In genomic region chr4:47486306-47486705, GRCh38 we compare ENCODE assay signal across 9 cellular contexts. TPM values are rescaled to one million over a fixed set of nuclear protein-coding genes. Genes with fewer than 3 reads are reported as not detected.
DNase-seq lines count a peak whose midpoint lies in the region; ATAC-seq and TF ChIP-seq lines count a peak whose summit lies in the region.
"Had no signal": no experiment of that assay in that cellular context is flagged by ENCODE, and none has a peak within 500 bp of the region (broad histone marks: within the 10 kb centered on the region; RNA-seq: fewer than 3 reads in every experiment).

No MANE protein-coding gene starts in this region.

- ATAC-seq in WTC11 (no peak), gastroesophageal sphincter (no peak), HG03520 (IDR thresholded peaks at IDR 0.05; ENCODE audit: unreplicated experiment) (no peak), GM18873 (IDR thresholded peaks at IDR 0.05; ENCODE audit: low FRiP score, unreplicated experiment) (no peak), GM21576 (IDR thresholded peaks at IDR 0.05; ENCODE audit: unreplicated experiment) (no peak)

- no peak overlapping the region for H3K27ac Mint-ChIP-seq in WTC11

- H3K27me3 ChIP-seq in GM06990 (replicated peaks; ENCODE audit: control insufficient read depth, insufficient read depth, low read length) (no peaks in the 10 kb centered on the region), gastroesophageal sphincter (no peaks in the 10 kb centered on the region)

- POLR2A ChIA-PET in WTC11 (lab: Charles Lee): interaction anchor here (2.6 kb wide), 1 partner anchor 23 kb away, joined by 10 read pairs; the partner anchor contains the start of gene COMMD8

- WGBS in gastroesophageal sphincter (ENCODE audit: low coverage in 1 of 2), 2 donors: 4 to 10% methylated on average over 6 of the region's 6 CpGs

- no peak for TF ChIP-seq EP300 in gastroesophageal sphincter (IDR thresholded peaks at IDR 0.05)

- peaks cover 17% of the 10 kb centered on the region for H3K4me1 Mint-ChIP-seq in WTC11

- TF ChIP-seq CTCF in GM06990 (IDR thresholded peaks at IDR 0.05; ENCODE audit: insufficient read depth, low read length, poor library complexity, severe bottlenecking) (no peak), WTC11 (IDR thresholded peaks at IDR 0.05) (no peak), gastroesophageal sphincter (IDR thresholded peaks at IDR 0.05) (no peak)

- peak overlapping the region; percentile 97 for H3K4me3 Mint-ChIP-seq in WTC11

- no peaks in the 10 kb centered on the region for H3K36me3 Mint-ChIP-seq in WTC11

- no peak for TF ChIP-seq POLR2A in gastroesophageal sphincter (IDR thresholded peaks at IDR 0.05)

- CTCF ChIA-PET in WTC11 (lab: Charles Lee): no interaction called here

- DNase-seq in GM06990 (ENCODE audit: extremely low read depth, insufficient read length) (no peak), WTC11 (ENCODE audit: low spot score) (no peak), skeletal muscle cell (ENCODE audit: low read depth) (no peak), DMS79 treated with DMSO at 0.1 percent for 48 hours (lab: John Stamatoyannopoulos, UW) (no peak)
- DNase-seq: activated CD8-positive, alpha-beta memory T cell treated with anti-CD3 and anti-CD28 coated beads, Interleukin-2, amount 50 U/mL, for 4 hours had no signal

- peaks cover 7% of the 10 kb centered on the region for H3K9me3 Mint-ChIP-seq in WTC11

- peaks cover 0 to 43% (median 4%) of the 10 kb centered on the region in 3 donors for H3K4me1 ChIP-seq in gastroesophageal sphincter

- peak overlapping the region; percentile 73 to 91 (median 90) for H3K27ac ChIP-seq in gastroesophageal sphincter

- H3K9me3 ChIP-seq in gastroesophageal sphincter: no peaks in the 10 kb centered on the region

- H3K4me3 ChIP-seq in GM06990 (replicated peaks; ENCODE audit: low read depth, low read length) (peak overlapping the region; percentile 73), gastroesophageal sphincter (peak overlapping the region; percentile 46 to 68), skeletal muscle cell (ENCODE audit: low read depth, low read length) (peak overlapping the region; percentile 64)

- no peaks in the 10 kb centered on the region for H3K36me3 ChIP-seq in GM06990 (ENCODE audit: control insufficient read depth, insufficient read depth, low read length)
- H3K36me3 ChIP-seq in gastroesophageal sphincter: no peaks in the 10 kb centered on the region

- peaks cover 12% of the 10 kb centered on the region for H3K27me3 Mint-ChIP-seq in WTC11 (ENCODE audit: low read depth)

TF ChIP-seq in WTC11, 78 proteins besides CTCF, POLR2A, EP300 and RAD21:
- TF ChIP-seq, protein P1, sequence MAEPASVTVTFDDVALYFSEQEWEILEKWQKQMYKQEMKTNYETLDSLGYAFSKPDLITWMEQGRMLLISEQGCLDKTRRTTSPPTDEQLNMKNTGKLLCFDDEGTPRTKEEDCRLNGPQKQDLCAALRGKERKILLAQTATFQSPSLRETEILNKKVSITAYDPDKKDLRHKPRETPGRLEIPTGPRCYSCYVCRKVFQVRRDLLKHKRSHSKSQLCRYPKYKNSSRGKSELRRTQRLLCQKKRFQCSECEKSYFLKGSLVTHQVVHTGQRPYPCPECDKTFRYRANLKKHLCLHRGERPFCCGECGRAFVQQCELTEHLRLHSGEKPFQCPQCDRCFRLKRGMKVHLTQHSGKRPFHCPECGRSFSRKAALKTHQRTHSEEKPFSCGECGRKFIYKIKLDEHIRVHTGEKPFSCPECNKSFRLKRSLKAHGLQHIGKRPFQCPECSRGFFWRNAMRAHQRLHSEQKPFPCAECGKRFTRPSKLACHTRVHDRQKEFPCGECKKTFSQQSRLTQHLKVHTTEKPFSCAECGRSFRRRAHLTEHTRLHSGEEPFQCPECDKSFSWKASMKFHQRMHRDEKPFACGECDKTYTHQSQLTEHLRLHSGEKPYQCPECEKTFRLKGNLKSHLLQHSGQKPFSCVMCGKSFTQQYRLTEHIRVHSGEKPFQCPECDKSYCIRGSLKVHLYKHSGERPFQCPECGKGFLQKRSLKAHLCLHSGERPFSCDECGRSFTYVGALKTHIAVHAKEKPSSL (CRISPR knock-in tag; conservative IDR thresholded peaks at IDR 0.05): no peak
- TF ChIP-seq ZNF396 (CRISPR knock-in tag; IDR thresholded peaks at IDR 0.05; ENCODE audit: borderline replicate concordance): no peak
- TF ChIP-seq, protein P2, sequence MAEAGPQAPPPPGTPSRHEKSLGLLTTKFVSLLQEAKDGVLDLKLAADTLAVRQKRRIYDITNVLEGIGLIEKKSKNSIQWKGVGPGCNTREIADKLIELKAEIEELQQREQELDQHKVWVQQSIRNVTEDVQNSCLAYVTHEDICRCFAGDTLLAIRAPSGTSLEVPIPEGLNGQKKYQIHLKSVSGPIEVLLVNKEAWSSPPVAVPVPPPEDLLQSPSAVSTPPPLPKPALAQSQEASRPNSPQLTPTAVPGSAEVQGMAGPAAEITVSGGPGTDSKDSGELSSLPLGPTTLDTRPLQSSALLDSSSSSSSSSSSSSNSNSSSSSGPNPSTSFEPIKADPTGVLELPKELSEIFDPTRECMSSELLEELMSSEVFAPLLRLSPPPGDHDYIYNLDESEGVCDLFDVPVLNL (CRISPR knock-in tag; IDR thresholded peaks at IDR 0.05; ENCODE audit: borderline replicate concordance, low read depth): no peak
- TF ChIP-seq ZNF138 (CRISPR knock-in tag; conservative IDR thresholded peaks at IDR 0.05): no peak
- no peak for TF ChIP-seq NR1H2 (CRISPR knock-in tag; IDR thresholded peaks at IDR 0.05)
- TF ChIP-seq ELF4 (CRISPR knock-in tag; IDR thresholded peaks at IDR 0.05; ENCODE audit: low read depth): no peak
- TF ChIP-seq, protein P3, sequence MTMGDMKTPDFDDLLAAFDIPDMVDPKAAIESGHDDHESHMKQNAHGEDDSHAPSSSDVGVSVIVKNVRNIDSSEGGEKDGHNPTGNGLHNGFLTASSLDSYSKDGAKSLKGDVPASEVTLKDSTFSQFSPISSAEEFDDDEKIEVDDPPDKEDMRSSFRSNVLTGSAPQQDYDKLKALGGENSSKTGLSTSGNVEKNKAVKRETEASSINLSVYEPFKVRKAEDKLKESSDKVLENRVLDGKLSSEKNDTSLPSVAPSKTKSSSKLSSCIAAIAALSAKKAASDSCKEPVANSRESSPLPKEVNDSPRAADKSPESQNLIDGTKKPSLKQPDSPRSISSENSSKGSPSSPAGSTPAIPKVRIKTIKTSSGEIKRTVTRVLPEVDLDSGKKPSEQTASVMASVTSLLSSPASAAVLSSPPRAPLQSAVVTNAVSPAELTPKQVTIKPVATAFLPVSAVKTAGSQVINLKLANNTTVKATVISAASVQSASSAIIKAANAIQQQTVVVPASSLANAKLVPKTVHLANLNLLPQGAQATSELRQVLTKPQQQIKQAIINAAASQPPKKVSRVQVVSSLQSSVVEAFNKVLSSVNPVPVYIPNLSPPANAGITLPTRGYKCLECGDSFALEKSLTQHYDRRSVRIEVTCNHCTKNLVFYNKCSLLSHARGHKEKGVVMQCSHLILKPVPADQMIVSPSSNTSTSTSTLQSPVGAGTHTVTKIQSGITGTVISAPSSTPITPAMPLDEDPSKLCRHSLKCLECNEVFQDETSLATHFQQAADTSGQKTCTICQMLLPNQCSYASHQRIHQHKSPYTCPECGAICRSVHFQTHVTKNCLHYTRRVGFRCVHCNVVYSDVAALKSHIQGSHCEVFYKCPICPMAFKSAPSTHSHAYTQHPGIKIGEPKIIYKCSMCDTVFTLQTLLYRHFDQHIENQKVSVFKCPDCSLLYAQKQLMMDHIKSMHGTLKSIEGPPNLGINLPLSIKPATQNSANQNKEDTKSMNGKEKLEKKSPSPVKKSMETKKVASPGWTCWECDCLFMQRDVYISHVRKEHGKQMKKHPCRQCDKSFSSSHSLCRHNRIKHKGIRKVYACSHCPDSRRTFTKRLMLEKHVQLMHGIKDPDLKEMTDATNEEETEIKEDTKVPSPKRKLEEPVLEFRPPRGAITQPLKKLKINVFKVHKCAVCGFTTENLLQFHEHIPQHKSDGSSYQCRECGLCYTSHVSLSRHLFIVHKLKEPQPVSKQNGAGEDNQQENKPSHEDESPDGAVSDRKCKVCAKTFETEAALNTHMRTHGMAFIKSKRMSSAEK (CRISPR knock-in tag; IDR thresholded peaks at IDR 0.05; ENCODE audit: borderline replicate concordance): no peak

RNA-seq across cellular contexts. Expression of gene ATP10D, which starts 1.2 kb away (rescaled TPM):
- total RNA-seq in WTC11 (2021) (3.1 to 4.6 TPM (median 4.6 TPM) in 3 replicates), gastroesophageal sphincter (10 to 100 TPM; 18.2 to 30.2 (median 21.4) TPM)

RNA-seq across cellular contexts. Expression of gene COMMD8, which starts 22.8 kb away (rescaled TPM):
- total RNA-seq in WTC11 (2021): 7.1 to 8.1 TPM (median 8.1 TPM) in 3 replicates
- 10 to 100 TPM; 11.6 to 25.2 (median 17.2) TPM for total RNA-seq in gastroesophageal sphincter
